In the genomic region with DNA sequence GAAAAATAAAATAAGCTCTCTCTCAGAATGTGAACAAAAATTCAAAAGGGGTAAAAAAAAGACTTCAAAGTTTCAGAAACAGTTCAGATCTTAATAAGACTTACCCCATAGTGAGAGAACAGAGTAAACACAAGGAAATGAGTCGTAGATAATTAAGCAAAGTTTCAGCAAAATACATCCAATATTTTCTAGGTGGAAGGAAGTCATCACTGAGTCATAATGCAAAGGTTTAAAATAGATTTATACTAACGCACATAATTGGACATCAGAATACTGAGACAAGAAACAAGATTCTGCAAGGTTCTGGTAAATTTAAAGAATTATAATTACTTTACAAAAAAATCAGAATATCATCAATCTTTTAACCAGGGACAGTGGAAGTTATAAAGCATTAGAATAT, we compare ENCODE assay signal across 21 cellular contexts.
"Had no signal": no experiment of that assay in that cellular context is flagged by ENCODE, and none has a peak within 500 bp of the region (broad histone marks: within the 10 kb centered on the region; RNA-seq: fewer than 3 reads in every experiment).

No MANE protein-coding gene starts in this region.

- ATAC-seq: activated CD8-positive, alpha-beta T cell treated with anti-CD3 and anti-CD28 coated beads for 36 hours; activated naive CD8-positive, alpha-beta T cell treated with anti-CD3 and anti-CD28 coated beads, Interleukin-2, amount 50 U/mL, for 24 hours; left cardiac atrium; natural killer cell treated with Interleukin-12 subunit alpha and Interleukin-12 subunit beta and Interleukin-15 and Interleukin-18, amount 100 ng/mL, for 72 hours; stimulated activated naive B cell treated with anti-CD40 and anti-IgM and Interleukin-4, amounts not matched to agents 10 μg/mL and 1 μg/mL and 100 μg/mL, for 72 hours; upper lobe of right lung; WTC11 had no signal

- H3K4me1 ChIP-seq: parathyroid adenoma, sigmoid colon, upper lobe of right lung had no signal

- H3K27me3 ChIP-seq: hepatocyte, sigmoid colon, upper lobe of right lung had no signal

- H3K27ac Mint-ChIP-seq: activated CD8-positive, alpha-beta T cell treated with anti-CD3 and anti-CD28 coated beads for 36 hours; activated naive CD8-positive, alpha-beta T cell treated with anti-CD3 and anti-CD28 coated beads, Interleukin-2, amount 50 U/mL, for 24 hours; activated T-cell treated with anti-CD3 and anti-CD28 coated beads, Interleukin-2, amount 50 U/mL, for 24 hours; activated T-helper 2 cell treated with anti-CD3 and anti-CD28 coated beads, Interferon-gamma antibody, Interleukin-2, Interleukin-4, amounts not matched to agents 10 μg/mL and 5 μg/mL and 100 μg/mL, durations not matched to agents 14 hours and 24 hours and 36 hours; natural killer cell treated with Interleukin-12 subunit alpha and Interleukin-12 subunit beta and Interleukin-15 and Interleukin-18, amount 100 ng/mL, for 72 hours; stimulated activated naive B cell treated with anti-CD40 and anti-IgM and Interleukin-4, amounts not matched to agents 10 μg/mL and 1 μg/mL and 100 μg/mL, for 72 hours; WTC11 had no signal

- FAIRE-seq: bronchial epithelial cell had no signal

- H2AFZ ChIP-seq: hepatocyte, parathyroid adenoma had no signal

- H3K36me3 ChIP-seq: sigmoid colon, upper lobe of right lung had no signal

- DNase-seq: activated CD4-positive, alpha-beta T cell treated with anti-CD3 and anti-CD28 coated beads for 4 hours; activated CD8-positive, alpha-beta T cell treated with anti-CD3 and anti-CD28 coated beads for 36 hours; activated naive CD4-positive, alpha-beta T cell treated with Interleukin-2 at 50 U/mL for 16 hours; activated naive CD8-positive, alpha-beta T cell treated with anti-CD3 and anti-CD28 coated beads, Interleukin-2, amount 50 U/mL, for 24 hours; activated T-cell treated with anti-CD3 and anti-CD28 coated beads, Interleukin-2, amount 50 U/mL, for 24 hours; anterior cingulate cortex; cerebellar nuclear complex; cortex of kidney; effector CD8-positive, alpha-beta T cell; left cardiac atrium; mesendoderm; sigmoid colon; stimulated activated naive B cell treated with anti-CD40 and anti-IgM and Interleukin-4, amounts not matched to agents 10 μg/mL and 1 μg/mL and 100 μg/mL, for 72 hours; T-helper 2 cell; upper lobe of right lung had no signal

- H3K9me3 Mint-ChIP-seq: activated CD8-positive, alpha-beta T cell treated with anti-CD3 and anti-CD28 coated beads for 36 hours; stimulated activated naive B cell treated with anti-CD40 and anti-IgM and Interleukin-4, amounts not matched to agents 10 μg/mL and 1 μg/mL and 100 μg/mL, for 72 hours had no signal

- H3K79me2 ChIP-seq: hepatocyte, parathyroid adenoma had no signal

- H3K4me2 ChIP-seq: hepatocyte had no signal

- H3K36me3 Mint-ChIP-seq: natural killer cell treated with Interleukin-12 subunit alpha and Interleukin-12 subunit beta and Interleukin-15 and Interleukin-18, amount 100 ng/mL, for 72 hours; stimulated activated naive B cell treated with anti-CD40 and anti-IgM and Interleukin-4, amounts not matched to agents 10 μg/mL and 1 μg/mL and 100 μg/mL, for 72 hours; WTC11 had no signal

- H3K9ac ChIP-seq: parathyroid adenoma had no signal

- H3K4me3 Mint-ChIP-seq: activated CD8-positive, alpha-beta T cell treated with anti-CD3 and anti-CD28 coated beads for 36 hours; activated naive CD8-positive, alpha-beta T cell treated with anti-CD3 and anti-CD28 coated beads, Interleukin-2, amount 50 U/mL, for 24 hours; activated T-cell treated with anti-CD3 and anti-CD28 coated beads, Interleukin-2, amount 50 U/mL, for 24 hours; natural killer cell treated with Interleukin-12 subunit alpha and Interleukin-12 subunit beta and Interleukin-15 and Interleukin-18, amount 100 ng/mL, for 72 hours; stimulated activated naive B cell treated with anti-CD40 and anti-IgM and Interleukin-4, amounts not matched to agents 10 μg/mL and 1 μg/mL and 100 μg/mL, for 72 hours; WTC11 had no signal

- H3K4me3 ChIP-seq: hepatocyte, sigmoid colon, upper lobe of right lung had no signal

- H3K27me3 Mint-ChIP-seq: activated CD8-positive, alpha-beta T cell treated with anti-CD3 and anti-CD28 coated beads for 36 hours; activated naive CD8-positive, alpha-beta T cell treated with anti-CD3 and anti-CD28 coated beads, Interleukin-2, amount 50 U/mL, for 24 hours; activated T-cell treated with anti-CD3 and anti-CD28 coated beads, Interleukin-2, amount 50 U/mL, for 24 hours; natural killer cell treated with Interleukin-12 subunit alpha and Interleukin-12 subunit beta and Interleukin-15 and Interleukin-18, amount 100 ng/mL, for 72 hours; stimulated activated naive B cell treated with anti-CD40 and anti-IgM and Interleukin-4, amounts not matched to agents 10 μg/mL and 1 μg/mL and 100 μg/mL, for 72 hours had no signal

- H3K27ac ChIP-seq: hepatocyte, parathyroid adenoma, sigmoid colon, upper lobe of right lung had no signal

- H3K4me1 Mint-ChIP-seq: activated naive CD8-positive, alpha-beta T cell treated with anti-CD3 and anti-CD28 coated beads, Interleukin-2, amount 50 U/mL, for 24 hours; stimulated activated naive B cell treated with anti-CD40 and anti-IgM and Interleukin-4, amounts not matched to agents 10 μg/mL and 1 μg/mL and 100 μg/mL, for 72 hours had no signal

- H3K9me3 ChIP-seq: sigmoid colon, upper lobe of right lung had no signal
